Comparison of ENCODE assay signal across 11 cellular contexts in genomic region chr4:785332-786073, GRCh38. TPM values are rescaled to one million over a fixed set of nuclear protein-coding genes. Genes with fewer than 3 reads are reported as not detected.
DNase-seq lines count a peak whose midpoint lies in the region; ATAC-seq, FAIRE-seq and TF ChIP-seq lines count a peak whose summit lies in the region.
"Had no signal": no experiment of that assay in that cellular context is flagged by ENCODE, and none has a peak within 500 bp of the region (broad histone marks: within the 10 kb centered on the region; RNA-seq: fewer than 3 reads in every experiment).

No MANE protein-coding gene starts in this region.

- peaks cover 12% of the 10 kb centered on the region for H3K4me1 Mint-ChIP-seq in T-helper 2 cell treated with Interferon-gamma antibody and Interleukin-4, amounts not matched to agents 5 μg/mL and 100 μg/mL, for 36 hours (ENCODE audit: low read depth)
- peaks cover 26% of the 10 kb centered on the region for H3K4me1 Mint-ChIP-seq in mesothelial cell of epicardium

- H3K27me3 Mint-ChIP-seq in T-helper 2 cell treated with Interferon-gamma antibody and Interleukin-4, amounts not matched to agents 5 μg/mL and 100 μg/mL, for 36 hours (ENCODE audit: low read depth) = peaks cover 23% of the 10 kb centered on the region
- H3K27me3 Mint-ChIP-seq in mesothelial cell of epicardium (ENCODE audit: low read depth) = peaks cover 35% of the 10 kb centered on the region

- H2BK120ac ChIP-seq in H1 (replicated peaks; ENCODE audit: low read depth, low read length) = no peak overlapping the region

- WGBS in H1 (ENCODE audit: extremely low coverage in 1 of 2, insufficient coverage in 1 of 2, insufficient read length in 1 of 2, insufficient replicate concordance in 2 of 2, low coverage in 1 of 2, low lambda C conversion rate in 2 of 2, missing lambda C conversion rate in 1 of 2), 2 experiments = 4% methylated on average over 34 of the region's 57 CpGs; no CpG with 5 or more reads in 1 of the 2 experiments
- 20 to 25% methylated on average over 37 to 50 of the region's 57 CpGs for WGBS in thyroid gland, 2 donors

- no peak overlapping the region for H3K9ac ChIP-seq in H1 (replicated peaks in 1 of 4; ENCODE audit: extremely low read depth in 1 of 4, low read depth in 3 of 4, low read length in 3 of 4)

- no peak overlapping the region for H2BK20ac ChIP-seq in H1 (ENCODE audit: low read length)

- H4K91ac ChIP-seq in H1 (replicated peaks; ENCODE audit: insufficient read length, low read length) = no peak overlapping the region

- no peak overlapping the region for H2AK5ac ChIP-seq in H1 (ENCODE audit: low read depth, low read length)

- H4K5ac ChIP-seq in H1 (ENCODE audit: insufficient read length, low read depth, low read length) = no peak overlapping the region

- peak overlapping the region; percentile 58 to 65 for H3K4me2 ChIP-seq in H1 (ENCODE audit: insufficient read depth in 1 of 2, low read depth in 2 of 2, low read length in 2 of 2)

- TF ChIP-seq EP300 in H1 (IDR thresholded peaks at IDR 0.05; ENCODE audit: borderline replicate concordance in 1 of 2, low read depth in 2 of 2, low read length in 2 of 2) = no peak

- H2BK5ac ChIP-seq in H1 (ENCODE audit: low read depth, low read length) = 0 out of 2 replicates have a peak overlapping the region, but pooled peaks have one; percentile 52

- H3K79me1 ChIP-seq in H1 (ENCODE audit: low read depth, low read length) = no peaks in the 10 kb centered on the region; the same call in 1 of the 2 replicates

- no peak overlapping the region for H3K23ac ChIP-seq in H1 (ENCODE audit: insufficient read length)

- peak overlapping the region; percentile 88; the same call in 1 of the 2 replicates for H2BK12ac ChIP-seq in H1 (ENCODE audit: low read depth, low read length)

- H3K27me3 ChIP-seq in H1 (replicated peaks in 1 of 4; ENCODE audit: control insufficient read depth in 3 of 4, extremely low read depth in 1 of 4, insufficient read depth in 3 of 4, low read length in 3 of 4) (peaks cover 31 to 63% (median 52%) of the 10 kb centered on the region in 4 experiments), thyroid gland (peaks cover 17% of the 10 kb centered on the region)

- no peak for TF ChIP-seq POLR2A in H1 (IDR thresholded peaks at IDR 0.05; ENCODE audit: control extremely low read depth in 1 of 2, low read depth in 2 of 2, low read length in 2 of 2)
- no peak for TF ChIP-seq POLR2A in thyroid gland (IDR thresholded peaks at IDR 0.05)

- no peak for TF ChIP-seq RAD21 in H1 (IDR thresholded peaks at IDR 0.05 in 1 of 2, conservative IDR thresholded peaks at IDR 0.05 in 1 of 2; ENCODE audit: low read depth in 2 of 2, low read length in 2 of 2)

- H3K9me3 ChIP-seq in H1 (ENCODE audit: insufficient read depth in 2 of 2, low read depth in 1 of 2, low read length in 1 of 2) (no peaks in the 10 kb centered on the region), thyroid gland (no peaks in the 10 kb centered on the region)

- H3K4me3 ChIP-seq in H1 (ENCODE audit: extremely low read depth in 1 of 4, insufficient read depth in 2 of 4, low read depth in 3 of 4, low read length in 4 of 4) (peak overlapping the region in 2 of 4 experiments; percentile 4 to 55; a peak in 5 of 8 replicates), thyroid gland (replicated peaks in 1 of 3) (peak overlapping the region in 1 of 3 donors; percentile 26)

- peak; percentile 39 for FAIRE-seq in H1 (lab: Jason Lieb, UNC)
- FAIRE-seq: A204.1 had no signal

- ATAC-seq in SK-N-SH treated with all-trans-retinoic acid at 6 μM for 48 hours = no peak

- CTCF ChIA-PET in H1 (lab: Charles Lee; ENCODE audit: partially characterized antibody) = interaction anchor here (0.9 to 2.1 kb wide), 2 partner anchors 11 to 908 kb away, joined by 4 to 5 read pairs; no protein-coding TSS in a partner anchor

- peak overlapping the region; percentile 87; the same call in 1 of the 2 replicates for H3K18ac ChIP-seq in H1 (ENCODE audit: extremely low read depth, low read length)

- H3K36me3 Mint-ChIP-seq in T-helper 2 cell treated with Interferon-gamma antibody and Interleukin-4, amounts not matched to agents 5 μg/mL and 100 μg/mL, for 36 hours (ENCODE audit: low read depth) = peaks cover 2% of the 10 kb centered on the region
- peaks cover 2% of the 10 kb centered on the region for H3K36me3 Mint-ChIP-seq in mesothelial cell of epicardium

- no peak overlapping the region for H2BK15ac ChIP-seq in H1 (ENCODE audit: low read length)

- no peak overlapping the region for H3K56ac ChIP-seq in H1 (replicated peaks; ENCODE audit: insufficient read length, low read depth, low read length)

- intact Hi-C loops in thyroid gland (cut with DNase I) = no loop called here

- H3K27ac ChIP-seq in H1 (ENCODE audit: low read depth, low read length) (no peak overlapping the region), thyroid gland (peak overlapping the region in 2 of 3 donors; percentile 63 to 65)

- peak overlapping the region; percentile 63; the same call in 1 of the 2 replicates for H4K8ac ChIP-seq in H1 (ENCODE audit: extremely low read depth, insufficient read depth, low read length)

- H3K27ac Mint-ChIP-seq in T-helper 2 cell treated with Interferon-gamma antibody and Interleukin-4, amounts not matched to agents 5 μg/mL and 100 μg/mL, for 36 hours = no peak overlapping the region
- no peak overlapping the region for H3K27ac Mint-ChIP-seq in mesothelial cell of epicardium
- H3K27ac Mint-ChIP-seq: activated CD4-positive, alpha-beta T cell treated with anti-CD3 and anti-CD28 coated beads, Interleukin-2, amount 10 ng/mL, durations not matched to agents 7 days and 5 days had no signal

- H2AFZ ChIP-seq in H1 (ENCODE audit: low read length) = no peak overlapping the region

- peaks cover 8 to 9% of the 10 kb centered on the region in 2 experiments; a peak in 3 of 4 replicates for H3K79me2 ChIP-seq in H1 (ENCODE audit: control insufficient read depth in 1 of 2, insufficient read depth in 2 of 2, low read length in 2 of 2)

- POLR2A ChIA-PET in H1 (lab: Charles Lee; ENCODE audit: partially characterized antibody) = interaction anchor here (1.0 to 1.1 kb wide), 3 partner anchors 8 to 16 kb away, joined by 3 to 5 read pairs (median 4); no protein-coding TSS in a partner anchor

- no peak for TF ChIP-seq CTCF in H1 (IDR thresholded peaks at IDR 0.05; ENCODE audit: control extremely low read depth in 1 of 3, insufficient read depth in 1 of 3, low read depth in 1 of 3, low read length in 3 of 3)
- no peak for TF ChIP-seq CTCF in mesothelial cell of epicardium (IDR thresholded peaks at IDR 0.05; ENCODE audit: unreplicated experiment)
- no peak for TF ChIP-seq CTCF in thyroid gland (IDR thresholded peaks at IDR 0.05)

- H3K4me3 Mint-ChIP-seq in T-helper 2 cell treated with Interferon-gamma antibody and Interleukin-4, amounts not matched to agents 5 μg/mL and 100 μg/mL, for 36 hours = peak overlapping the region; percentile 38
- peak overlapping the region; percentile 58 for H3K4me3 Mint-ChIP-seq in mesothelial cell of epicardium
- H3K4me3 Mint-ChIP-seq: activated CD4-positive, alpha-beta T cell treated with anti-CD3 and anti-CD28 coated beads, Interleukin-2, amount 10 ng/mL, durations not matched to agents 7 days and 5 days had no signal

- peaks cover 4 to 5% of the 10 kb centered on the region in 2 experiments for H4K20me1 ChIP-seq in H1 (replicated peaks in 1 of 2; ENCODE audit: control insufficient read depth in 1 of 2, insufficient read depth in 2 of 2, low read length in 2 of 2)

- H3K4ac ChIP-seq in H1 (replicated peaks; ENCODE audit: insufficient read length, low read depth, low read length) = no peak overlapping the region

- no peak overlapping the region for H3K14ac ChIP-seq in H1 (ENCODE audit: insufficient read length)

- H3K9me3 Mint-ChIP-seq in T-helper 2 cell treated with Interferon-gamma antibody and Interleukin-4, amounts not matched to agents 5 μg/mL and 100 μg/mL, for 36 hours = no peaks in the 10 kb centered on the region
- H3K9me3 Mint-ChIP-seq in mesothelial cell of epicardium = no peaks in the 10 kb centered on the region
- H3K9me3 Mint-ChIP-seq: activated CD4-positive, alpha-beta T cell treated with anti-CD3 and anti-CD28 coated beads, Interleukin-2, amount 10 ng/mL, durations not matched to agents 7 days and 5 days had no signal

- H3K36me3 ChIP-seq in H1 (ENCODE audit: control insufficient read depth in 2 of 4, insufficient read depth in 4 of 4, low read length in 3 of 4) (0 out of 8 replicates have a peak, but pooled peaks cover 0 to under 1% (median 0%) of the 10 kb centered on the region in 4 experiments), thyroid gland (peaks cover 0 to 5% of the 10 kb centered on the region in 2 donors)

- peaks cover 11% of the 10 kb centered on the region for H3K23me2 ChIP-seq in H1 (ENCODE audit: low read depth, low read length)

- H3K4me1 ChIP-seq in H1 (replicated peaks in 1 of 4; ENCODE audit: control insufficient read depth in 3 of 4, insufficient read depth in 4 of 4, low read length in 3 of 4) = peaks cover 0 to 19% (median 17%) of the 10 kb centered on the region in 4 experiments; a peak in 6 of 7 replicates
- H3K4me1 ChIP-seq in thyroid gland = peaks cover 13 to 27% of the 10 kb centered on the region in 2 donors

- no peak for DNase-seq in T-helper 2 cell treated with Interferon-gamma antibody and Interleukin-4, amounts not matched to agents 5 μg/mL and 100 μg/mL, for 36 hours (ENCODE audit: low spot score)
- DNase-seq in T-helper 2 cell (no peak), H1 (ENCODE audit: low read depth in 1 of 2, low spot score in 2 of 2) (peak in 1 of 2 experiments; percentile 58), mesothelial cell of epicardium (ENCODE audit: low spot score in 2 of 2, unreplicated experiment in 2 of 2) (no peak), thyroid gland (no peak), NCI-H748 (lab: John Stamatoyannopoulos, UW; ENCODE audit: unreplicated experiment) (no peak), hepatic stellate cell (ENCODE audit: low spot score) (no peak)
- DNase-seq: activated CD4-positive, alpha-beta T cell treated with anti-CD3 and anti-CD28 coated beads, Interleukin-2, amount 10 ng/mL, durations not matched to agents 7 days and 5 days; NCI-H2081 treated with DMSO at 0.1 percent for 48 hours had no signal

TF ChIP-seq in SK-N-SH treated with all-trans-retinoic acid at 6 μM for 48 hours, 23 proteins besides CTCF, POLR2A, EP300 and RAD21 (continues in another document):
- no peak for TF ChIP-seq RARB (CRISPR knock-in tag; IDR thresholded peaks at IDR 0.05)
- TF ChIP-seq SNAI2 (CRISPR knock-in tag; IDR thresholded peaks at IDR 0.05) = no peak
- no peak for TF ChIP-seq ZC3H10 (CRISPR knock-in tag; IDR thresholded peaks at IDR 0.05)

RNA-seq across cellular contexts. Expression of gene CPLX1, which starts 40.4 kb away (rescaled TPM):
- 0.56 and 0.67 TPM in 2 replicates for total RNA-seq in H1 (2021; fragmentation: NEBNext Ultra II Directional; extraction: Animal tissue kit (Norgen Biotek cat#: 25700))
- polyA plus RNA-seq in H1 (2011; rRNA removed) = 0.32 and 1.3 TPM in 2 replicates
- 0.35 TPM for polyA plus RNA-seq in H1 (2011; cell fraction: cytosol; rRNA removed)
- polyA plus RNA-seq in H1 (2011; cell fraction: nucleus; rRNA removed) = 3.7 TPM
- polyA plus RNA-seq in H1 (2012, experiment 1 of 2) = 0.76 to 1.5 TPM (median 1.1 TPM) in 4 replicates
- polyA plus RNA-seq in H1 (2012, experiment 2 of 2) = 0.46 TPM
- polyA plus RNA-seq in H1 (2013, experiment 1 of 2) = 0.63 TPM
- 0.74 TPM for polyA plus RNA-seq in H1 (2013, experiment 2 of 2)
- polyA minus RNA-seq in H1 (2011; rRNA and poly(A)+ RNA removed) = 0.07 TPM in 1 of 2 replicates, not detected in the other
- not detected for polyA minus RNA-seq in H1 (2011; cell fraction: cytosol; rRNA and poly(A)+ RNA removed)
- not detected for polyA minus RNA-seq in H1 (2011; cell fraction: nucleus; rRNA and poly(A)+ RNA removed)
- total RNA-seq in mesothelial cell of epicardium (4.5 to 4.7 TPM (median 4.6 TPM) in 3 replicates), thyroid gland (1 to 10 TPM in 2 of 4 donors, under 1 TPM in 1, not detected in 1; 0.75 to 3.2 (median 1.4) TPM)
